In the genomic region with DNA sequence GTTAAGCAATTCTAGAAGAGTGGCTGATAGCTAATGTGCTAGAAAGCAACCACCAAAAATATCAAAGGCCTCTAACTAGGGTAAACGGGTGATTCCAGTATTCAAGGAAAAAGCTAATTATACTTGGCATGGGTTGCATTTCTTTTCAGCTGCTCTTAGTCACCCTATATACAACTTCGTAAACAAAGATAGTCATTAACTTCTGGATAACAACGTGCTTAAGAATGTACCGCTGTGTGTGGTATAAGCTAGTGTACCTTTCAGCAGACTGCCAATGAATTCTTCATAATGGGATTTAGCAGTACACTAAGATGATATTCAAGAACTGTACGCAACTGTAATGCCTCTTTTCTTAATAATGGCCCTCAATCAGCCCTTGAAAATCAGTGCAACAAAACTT, we compare ENCODE assay signal across 1 cellular context.
TF ChIP-seq lines count a peak whose summit lies in the region.

No MANE protein-coding gene starts in this region.

TF ChIP-seq in A549, 52 proteins besides CTCF, POLR2A, EP300 and RAD21 (continued from another document):
- TF ChIP-seq REST (IDR thresholded peaks at IDR 0.05) (no peak), FOSB (CRISPR knock-in tag; IDR thresholded peaks at IDR 0.05) (no peak), MYC (IDR thresholded peaks at IDR 0.05; ENCODE audit: borderline replicate concordance, low read length) (no peak), RARB (CRISPR knock-in tag; IDR thresholded peaks at IDR 0.05) (no peak), FOSL2 (IDR thresholded peaks at IDR 0.05) (no peak), FOSL2 (CRISPR knock-in tag; IDR thresholded peaks at IDR 0.05) (no peak), MAFK (IDR thresholded peaks at IDR 0.05; ENCODE audit: partially characterized antibody) (no peak), HEYL (CRISPR knock-in tag; IDR thresholded peaks at IDR 0.05) (no peak), MAZ (IDR thresholded peaks at IDR 0.05; ENCODE audit: borderline replicate concordance, low read depth, low read length) (no peak), TP53 (CRISPR knock-in tag; IDR thresholded peaks at IDR 0.05) (no peak), HOXB5 (CRISPR knock-in tag; IDR thresholded peaks at IDR 0.05) (no peak), BHLHE40 (IDR thresholded peaks at IDR 0.05; ENCODE audit: low read depth, low read length) (no peak)
- TF ChIP-seq, protein P1, sequence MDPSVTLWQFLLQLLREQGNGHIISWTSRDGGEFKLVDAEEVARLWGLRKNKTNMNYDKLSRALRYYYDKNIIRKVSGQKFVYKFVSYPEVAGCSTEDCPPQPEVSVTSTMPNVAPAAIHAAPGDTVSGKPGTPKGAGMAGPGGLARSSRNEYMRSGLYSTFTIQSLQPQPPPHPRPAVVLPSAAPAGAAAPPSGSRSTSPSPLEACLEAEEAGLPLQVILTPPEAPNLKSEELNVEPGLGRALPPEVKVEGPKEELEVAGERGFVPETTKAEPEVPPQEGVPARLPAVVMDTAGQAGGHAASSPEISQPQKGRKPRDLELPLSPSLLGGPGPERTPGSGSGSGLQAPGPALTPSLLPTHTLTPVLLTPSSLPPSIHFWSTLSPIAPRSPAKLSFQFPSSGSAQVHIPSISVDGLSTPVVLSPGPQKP (IDR thresholded peaks at IDR 0.05; ENCODE audit: low read depth, low read length): no peak
TF ChIP-seq in A549: peak in this region for 0.
